8 cellular contexts compared by ENCODE assay signal in genomic region chr14:49598479-49599301, GRCh38. TPM values are rescaled to one million over a fixed set of nuclear protein-coding genes. Genes with fewer than 3 reads are reported as not detected.
A peak's percentile ranks its signal among the peaks of the same experiment; 100 is the strongest.
DNase-seq lines count a peak whose midpoint lies in the region; ATAC-seq and TF ChIP-seq lines count a peak whose summit lies in the region.

LRR1 (plus strand) TSS chr14:49598940; CDS start chr14:49599021, 81 bp downstream.

- ATAC-seq in HG02642 (IDR thresholded peaks at IDR 0.05; ENCODE audit: poor library complexity, unreplicated experiment), result peak; percentile 64

- TF ChIP-seq EP300 in transverse colon (IDR thresholded peaks at IDR 0.05; ENCODE audit: low read depth), result no peak

- no peaks in the 10 kb centered on the region for H3K27me3 ChIP-seq in adipocyte (replicated peaks; ENCODE audit: control insufficient read depth, insufficient read depth, low read length)
- H3K27me3 ChIP-seq in transverse colon, result no peaks in the 10 kb centered on the region

- WGBS in transverse colon (ENCODE audit: low coverage in 1 of 2), 2 donors, result 0% methylated on average over 45 of the region's 78 CpGs; no CpG with 5 or more reads in 1 of the 2 donors

- intact Hi-C loops in cardiac septum (cut with DNase I), result no loop called here
- intact Hi-C loops in posterior cingulate gyrus (cut with DNase I), result loop anchor here (2.0 kb wide), 1 partner anchor 22 kb away; the partner anchor contains the start of genes MGAT2 and RPL36AL
- intact Hi-C loops in transverse colon (cut with DNase I; ENCODE audit: low total_unique reads), result no loop called here

- peak within 1 kb of the TSS; percentile 71 for H3K4me3 ChIP-seq in GM12865 (ENCODE audit: low read depth, low read length)
- H3K4me3 ChIP-seq in adipocyte (ENCODE audit: low read length), result peak within 1 kb of the TSS; percentile 98
- H3K4me3 ChIP-seq in transverse colon, result peak within 1 kb of the TSS; percentile 71 to 76 (median 72)

- TF ChIP-seq POLR2A in transverse colon (IDR thresholded peaks at IDR 0.05), result peak; percentile 87

- H3K9ac ChIP-seq in adipocyte (ENCODE audit: low read length), result peak within 1 kb of the TSS; percentile 98

- in situ Hi-C loops in transverse colon (cut with MboI; ENCODE audit: low pct_ligation_motif_present in 1 of 4, low pct_unique_long_range_greater_than_20kb in 1 of 4, low sequenced_read_pairs in 3 of 4), result no loop called here

- H3K9me3 ChIP-seq in adipocyte (ENCODE audit: control insufficient read depth, low read length) (no peaks in the 10 kb centered on the region), transverse colon (no peaks in the 10 kb centered on the region)

- TF ChIP-seq CTCF in GM12865 (IDR thresholded peaks at IDR 0.05; ENCODE audit: insufficient read depth, low read depth, low read length, missing control alignments) (no peak), transverse colon (IDR thresholded peaks at IDR 0.05) (peak in 1 of 5 experiments; percentile 19)

- DNase-seq in GM12865 (ENCODE audit: low read depth) (peak; percentile 90), NCI-H1105 treated with DMSO at 0.1 percent for 48 hours (lab: John Stamatoyannopoulos, UW) (peak; percentile 91), T follicular helper cell (ENCODE audit: low read depth) (peak; percentile 67), adipocyte (ENCODE audit: low read depth) (peak; percentile 87), cardiac septum (ENCODE audit: low spot score) (peak; percentile 95), posterior cingulate gyrus (peak; percentile 76 to 97 (median 84)), transverse colon (peak; percentile 88)

- H3K4me1 ChIP-seq in adipocyte (ENCODE audit: control insufficient read depth, insufficient read depth, low read length) (peaks cover 22% of the 10 kb centered on the region), transverse colon (peaks cover 0 to 49% (median 18%) of the 10 kb centered on the region in 4 donors)

- peaks cover 4% of the 10 kb centered on the region for H3K36me3 ChIP-seq in adipocyte (ENCODE audit: control insufficient read depth, insufficient read depth, low read length, severe bottlenecking)
- H3K36me3 ChIP-seq in transverse colon, result no peaks in the 10 kb centered on the region

- peak within 1 kb of the TSS; percentile 96 to 98 (median 96) for H3K27ac ChIP-seq in transverse colon

RNA-seq across cellular contexts. Expression of gene LRR1, which starts in this region (rescaled TPM):
- total RNA-seq in cardiac septum, result 4.7 TPM
- 10 to 100 TPM in 2 of 4 donors, 1 to 10 TPM in 1, not detected in 1; 3.0 to 17.1 (median 12.4) TPM for total RNA-seq in transverse colon

Comparison
In these comparisons a context has a peak if more than half of its experiments do, and no peak if none do; other contexts are left out.
1. Peak in every context shown above with its lines: DNase-seq, ATAC-seq, H3K4me3 ChIP-seq and H3K27ac ChIP-seq.